Comparison of ENCODE assay signal across 24 cellular contexts in genomic region chr17:57781386-57782050, GRCh38. TPM values are rescaled to one million over a fixed set of nuclear protein-coding genes. Genes with fewer than 3 reads are reported as not detected.
DNase-seq lines count a peak whose midpoint lies in the region; FAIRE-seq and TF ChIP-seq lines count a peak whose summit lies in the region.
"Had no signal": no experiment of that assay in that cellular context is flagged by ENCODE, and none has a peak within 500 bp of the region (broad histone marks: within the 10 kb centered on the region; RNA-seq: fewer than 3 reads in every experiment).

No MANE protein-coding gene starts in this region.

- H3K27me3 ChIP-seq in BLaER1 = no peaks in the 10 kb centered on the region

- H3K27ac ChIP-seq in BLaER1 = peak overlapping the region; percentile 90
- H3K27ac ChIP-seq: cardiac muscle cell had no signal

- FAIRE-seq in HTR-8/SVneo (lab: Jason Lieb, UNC) = peak; percentile 60
- FAIRE-seq: GM18507 had no signal

- H3K4me1 Mint-ChIP-seq in endothelial cell (ENCODE audit: unreplicated experiment) = peaks cover 5% of the 10 kb centered on the region
- peaks cover 20% of the 10 kb centered on the region for H3K4me1 Mint-ChIP-seq in nephron
- H3K4me1 Mint-ChIP-seq: memory B cell, natural killer cell had no signal

- TF ChIP-seq CTCF in endothelial cell (IDR thresholded peaks at IDR 0.05; ENCODE audit: unreplicated experiment) = no peak
- TF ChIP-seq CTCF in nephron (IDR thresholded peaks at IDR 0.05; ENCODE audit: unreplicated experiment in 3 of 3) = no peak

- H3K36me3 Mint-ChIP-seq in endothelial cell (ENCODE audit: low read depth, unreplicated experiment) (no peaks in the 10 kb centered on the region), nephron (ENCODE audit: low read depth) (no peaks in the 10 kb centered on the region)
- H3K36me3 Mint-ChIP-seq: activated naive CD4-positive, alpha-beta T cell treated with anti-CD3 and anti-CD28 coated beads, Interleukin-2, amount 50 U/mL, for 72 hours; CD4-positive, alpha-beta memory T cell; memory B cell; natural killer cell had no signal

- H4K20me1 ChIP-seq in BLaER1 = no peaks in the 10 kb centered on the region

- peaks cover 53% of the 10 kb centered on the region for H3K4me1 ChIP-seq in BLaER1

- peak overlapping the region; percentile 41 for H3K4me3 ChIP-seq in BLaER1
- H3K4me3 ChIP-seq: cardiac muscle cell had no signal

- H3K4me3 Mint-ChIP-seq in endothelial cell (ENCODE audit: unreplicated experiment) (peak overlapping the region; percentile 29), nephron (peak overlapping the region in 1 of 3 experiments; percentile 3)
- H3K4me3 Mint-ChIP-seq: activated T-helper 1 cell treated with anti-CD3 and anti-CD28 coated beads, Interleukin-12 subunit alpha, Interleukin-12 subunit beta, Interleukin-2, Interleukin-4 antibody, amounts not matched to agents 30 ng/mL and 10 ng/mL and 1 ng/mL, durations not matched to agents 14 hours and 24 hours and 36 hours; HFFc6; memory B cell; natural killer cell; stimulated activated naive CD8-positive, alpha-beta T cell treated with anti-CD3 and anti-CD28 coated beads, Interleukin-15, Interleukin-2, amounts not matched to agents 100 ng/mL and 50 ng/mL, for 24 hours had no signal

- H3K27ac Mint-ChIP-seq in endothelial cell (ENCODE audit: unreplicated experiment) (peak overlapping the region; percentile 31), nephron (peak overlapping the region; percentile 4 to 25 (median 21))
- H3K27ac Mint-ChIP-seq: activated naive CD4-positive, alpha-beta T cell treated with anti-CD3 and anti-CD28 coated beads, Interleukin-2, amount 50 U/mL, for 72 hours; activated T-helper 1 cell treated with anti-CD3 and anti-CD28 coated beads, Interleukin-12 subunit alpha, Interleukin-12 subunit beta, Interleukin-2, Interleukin-4 antibody, amounts not matched to agents 30 ng/mL and 10 ng/mL and 1 ng/mL, durations not matched to agents 14 hours and 24 hours and 36 hours; CD4-positive, alpha-beta memory T cell; HFFc6; memory B cell; natural killer cell; stimulated activated naive CD8-positive, alpha-beta T cell treated with anti-CD3 and anti-CD28 coated beads, Interleukin-15, Interleukin-2, amounts not matched to agents 100 ng/mL and 50 ng/mL, for 24 hours had no signal

- H3K27me3 Mint-ChIP-seq in endothelial cell (ENCODE audit: unreplicated experiment) (no peaks in the 10 kb centered on the region), nephron (ENCODE audit: low read depth) (peaks cover 17% of the 10 kb centered on the region)

- H3K9me3 Mint-ChIP-seq in endothelial cell (ENCODE audit: unreplicated experiment) (no peaks in the 10 kb centered on the region), nephron (no peaks in the 10 kb centered on the region)
- H3K9me3 Mint-ChIP-seq: activated naive CD4-positive, alpha-beta T cell treated with anti-CD3 and anti-CD28 coated beads, Interleukin-2, amount 50 U/mL, for 72 hours; activated T-helper 1 cell treated with anti-CD3 and anti-CD28 coated beads, Interleukin-12 subunit alpha, Interleukin-12 subunit beta, Interleukin-2, Interleukin-4 antibody, amounts not matched to agents 30 ng/mL and 10 ng/mL and 1 ng/mL, durations not matched to agents 14 hours and 24 hours and 36 hours; CD4-positive, alpha-beta memory T cell; HFFc6; memory B cell; natural killer cell; stimulated activated naive CD8-positive, alpha-beta T cell treated with anti-CD3 and anti-CD28 coated beads, Interleukin-15, Interleukin-2, amounts not matched to agents 100 ng/mL and 50 ng/mL, for 24 hours had no signal

- no peaks in the 10 kb centered on the region for H3K9me3 ChIP-seq in BLaER1

- DNase-seq in HTR-8/SVneo (ENCODE audit: insufficient read length, low spot score) = no peak
- no peak for DNase-seq in endothelial cell (ENCODE audit: low spot score)
- DNase-seq in activated CD4-positive, alpha-beta T cell treated with anti-CD3 and anti-CD28 coated beads for 4 hours = no peak
- no peak for DNase-seq in NCI-H524 treated with DMSO at 0.1 percent for 48 hours (lab: John Stamatoyannopoulos, UW)
- DNase-seq in NCI-H526 (lab: John Stamatoyannopoulos, UW) = no peak
- DNase-seq: CD4-positive, alpha-beta memory T cell; cortex of kidney; HFFc6; kidney glomerular epithelial cell; natural killer cell; NCI-H1417 treated with DMSO at 0.1 percent for 48 hours; NCI-H2107; stimulated activated CD4-positive, alpha-beta T cell treated with anti-CD3 and anti-CD28 coated beads, Interleukin-15, amount 100 ng/mL, for 24 hours had no signal

- peak overlapping the region; percentile 75 for H3K9ac ChIP-seq in BLaER1

- H3K36me3 ChIP-seq in BLaER1 = no peaks in the 10 kb centered on the region
- H3K36me3 ChIP-seq: cardiac muscle cell had no signal

- peak overlapping the region; percentile 92 for H3K4me2 ChIP-seq in BLaER1

RNA-seq across cellular contexts. Expression of gene CCDC182, which starts 36.4 kb away (rescaled TPM):
- total RNA-seq in endothelial cell (ENCODE audit: unreplicated experiment) = not detected
- total RNA-seq: activated naive CD4-positive, alpha-beta T cell treated with anti-CD3 and anti-CD28 coated beads, Interleukin-2, amount 50 U/mL, for 72 hours; activated T-helper 1 cell treated with anti-CD3 and anti-CD28 coated beads, Interleukin-12 subunit alpha, Interleukin-12 subunit beta, Interleukin-2, Interleukin-4 antibody, amounts not matched to agents 30 ng/mL and 10 ng/mL and 1 ng/mL, durations not matched to agents 14 hours and 24 hours and 36 hours; cardiac muscle cell; CD4-positive, alpha-beta memory T cell; glomerular endothelial cell; HFFc6; natural killer cell; RPMI7951; sciatic nerve had no signal
